ENCODE assay signal across 8 cellular contexts in genomic region chr10:95308389-95309302, GRCh38. TPM values are rescaled to one million over a fixed set of nuclear protein-coding genes. Genes with fewer than 3 reads are reported as not detected.
A peak's percentile ranks its signal among the peaks of the same experiment; 100 is the strongest.
DNase-seq lines count a peak whose midpoint lies in the region; TF ChIP-seq lines count a peak whose summit lies in the region.

No MANE protein-coding gene starts in this region.

- DNase-seq in RPMI8226 = peak; percentile 44
- peak; percentile 99 for DNase-seq in fibroblast of villous mesenchyme (ENCODE audit: low read depth)
- DNase-seq in pulmonary artery endothelial cell (ENCODE audit: low read depth, low spot score) = peak; percentile 67
- DNase-seq in activated gamma-delta T cell treated with Interleukin-2 at 50 U/mL for 16 hours = no peak
- no peak for DNase-seq in effector memory CD4-positive, alpha-beta T cell
- no peak for DNase-seq in NCI-H1105 (lab: John Stamatoyannopoulos, UW)
- DNase-seq in NCI-H128 (lab: John Stamatoyannopoulos, UW; ENCODE audit: unreplicated experiment) = no peak

- H3K4me1 ChIP-seq in HEK293 (ENCODE audit: control insufficient read depth, insufficient read depth, low read length) = peaks cover 25% of the 10 kb centered on the region
- H3K4me1 ChIP-seq in effector memory CD4-positive, alpha-beta T cell (ENCODE audit: control insufficient read depth, insufficient read depth, low read length, poor library complexity, severe bottlenecking) = no peaks in the 10 kb centered on the region

- no peak for TF ChIP-seq CTCF in HEK293 (tag by site-specific recombination; IDR thresholded peaks at IDR 0.05)
- no peak for TF ChIP-seq CTCF in fibroblast of villous mesenchyme (IDR thresholded peaks at IDR 0.05; ENCODE audit: insufficient read depth, low read depth, low read length)

- H3K36me3 ChIP-seq in HEK293 (ENCODE audit: control insufficient read depth in 2 of 2, insufficient read depth in 1 of 2, low read length in 2 of 2) = no peaks in the 10 kb centered on the region
- no peaks in the 10 kb centered on the region for H3K36me3 ChIP-seq in effector memory CD4-positive, alpha-beta T cell (ENCODE audit: control insufficient read depth, insufficient read depth, low read length)

- POLR2A ChIA-PET in HEK293 (lab: Yijun Ruan, JAX) = interaction anchor here (0.6 to 0.9 kb wide), 3 partner anchors 53 to 895 kb away, joined by 3 read pairs; no protein-coding TSS in a partner anchor

- no peaks in the 10 kb centered on the region for H3K27me3 ChIP-seq in effector memory CD4-positive, alpha-beta T cell (replicated peaks; ENCODE audit: control insufficient read depth, insufficient read depth, low read length, poor library complexity, severe bottlenecking)

- H3K27ac ChIP-seq in HEK293 (ENCODE audit: extremely low read depth, low read depth, low read length) = peak overlapping the region; percentile 42
- H3K27ac ChIP-seq in effector memory CD4-positive, alpha-beta T cell (ENCODE audit: insufficient read depth, low read length, poor library complexity, severe bottlenecking) = no peak overlapping the region

- no peaks in the 10 kb centered on the region for H3K9me3 ChIP-seq in HEK293 (ENCODE audit: control insufficient read depth, insufficient read depth, low read depth, low read length)
- H3K9me3 ChIP-seq in effector memory CD4-positive, alpha-beta T cell (ENCODE audit: control insufficient read depth, low read length) = no peaks in the 10 kb centered on the region

- CTCF ChIA-PET in HEK293 (lab: Yijun Ruan, JAX) = interaction anchor here (0.6 to 3.1 kb wide), 8 partner anchors 14 to 175 kb away, joined by 3 to 13 read pairs (median 4); no protein-coding TSS in a partner anchor

- H3K4me3 ChIP-seq in HEK293 (ENCODE audit: low read depth, low read length) (no peak overlapping the region), fibroblast of villous mesenchyme (ENCODE audit: low read depth, low read length) (no peak overlapping the region)
- no peak overlapping the region for H3K4me3 ChIP-seq in effector memory CD4-positive, alpha-beta T cell (ENCODE audit: insufficient read depth, low read depth, low read length, poor library complexity, severe bottlenecking)

TF ChIP-seq in HEK293, 187 proteins besides CTCF, POLR2A, EP300 and RAD21 (continues in another document):
- TF ChIP-seq KLF1 (tag by site-specific recombination; IDR thresholded peaks at IDR 0.05) (peak; percentile 66), YY1 (tag by site-specific recombination; IDR thresholded peaks at IDR 0.05) (no peak), ZNF580 (tag by site-specific recombination; IDR thresholded peaks at IDR 0.05) (no peak; the same call in 1 of the 2 replicates), ZBTB6 (tag by site-specific recombination; IDR thresholded peaks at IDR 0.05) (no peak), GFI1B (tag by site-specific recombination; IDR thresholded peaks at IDR 0.05) (peak; percentile 48; the same call in 1 of the 2 replicates), ZNF658 (tag by site-specific recombination; IDR thresholded peaks at IDR 0.05) (no peak), ZNF791 (tag by site-specific recombination; IDR thresholded peaks at IDR 0.05) (no peak), ZSCAN30 (tag by site-specific recombination; IDR thresholded peaks at IDR 0.05) (peak; percentile 45; the same call in 1 of the 2 replicates), ZNF664 (tag by site-specific recombination; IDR thresholded peaks at IDR 0.05) (no peak), ZNF302 (tag by site-specific recombination; IDR thresholded peaks at IDR 0.05; ENCODE audit: low read depth) (no peak), ZNF76 (tag by site-specific recombination; IDR thresholded peaks at IDR 0.05; ENCODE audit: borderline replicate concordance, low read depth) (no peak), ZNF19 (tag by site-specific recombination; IDR thresholded peaks at IDR 0.05; ENCODE audit: low read depth) (no peak), FEZF1 (tag by site-specific recombination; IDR thresholded peaks at IDR 0.05) (peak; percentile 90), ZNF184 (tag by site-specific recombination; IDR thresholded peaks at IDR 0.05) (peak; percentile 70), ZNF354C (tag by site-specific recombination; IDR thresholded peaks at IDR 0.05; ENCODE audit: borderline replicate concordance, low read depth) (no peak), ZNF777 (tag by site-specific recombination; IDR thresholded peaks at IDR 0.05; ENCODE audit: borderline replicate concordance) (no peak), RBAK (tag by site-specific recombination; IDR thresholded peaks at IDR 0.05) (no peak), ZNF747 (tag by site-specific recombination; IDR thresholded peaks at IDR 0.05) (no peak), ZNF670 (tag by site-specific recombination; IDR thresholded peaks at IDR 0.05; ENCODE audit: low read depth) (no peak), ZNF248 (tag by site-specific recombination; IDR thresholded peaks at IDR 0.05) (no peak), ZNF560 (tag by site-specific recombination; IDR thresholded peaks at IDR 0.05; ENCODE audit: borderline replicate concordance) (no peak), ZSCAN23 (tag by site-specific recombination; IDR thresholded peaks at IDR 0.05) (no peak), ZNF202 (tag by site-specific recombination; IDR thresholded peaks at IDR 0.05; ENCODE audit: borderline replicate concordance) (no peak), OSR2 (tag by site-specific recombination; IDR thresholded peaks at IDR 0.05) (peak; percentile 69), ZNF530 (tag by site-specific recombination; IDR thresholded peaks at IDR 0.05; ENCODE audit: low read depth) (no peak), ZNF544 (tag by site-specific recombination; IDR thresholded peaks at IDR 0.05) (no peak), ZNF600 (tag by site-specific recombination; IDR thresholded peaks at IDR 0.05) (peak; percentile 92)
- TF ChIP-seq, protein P1, sequence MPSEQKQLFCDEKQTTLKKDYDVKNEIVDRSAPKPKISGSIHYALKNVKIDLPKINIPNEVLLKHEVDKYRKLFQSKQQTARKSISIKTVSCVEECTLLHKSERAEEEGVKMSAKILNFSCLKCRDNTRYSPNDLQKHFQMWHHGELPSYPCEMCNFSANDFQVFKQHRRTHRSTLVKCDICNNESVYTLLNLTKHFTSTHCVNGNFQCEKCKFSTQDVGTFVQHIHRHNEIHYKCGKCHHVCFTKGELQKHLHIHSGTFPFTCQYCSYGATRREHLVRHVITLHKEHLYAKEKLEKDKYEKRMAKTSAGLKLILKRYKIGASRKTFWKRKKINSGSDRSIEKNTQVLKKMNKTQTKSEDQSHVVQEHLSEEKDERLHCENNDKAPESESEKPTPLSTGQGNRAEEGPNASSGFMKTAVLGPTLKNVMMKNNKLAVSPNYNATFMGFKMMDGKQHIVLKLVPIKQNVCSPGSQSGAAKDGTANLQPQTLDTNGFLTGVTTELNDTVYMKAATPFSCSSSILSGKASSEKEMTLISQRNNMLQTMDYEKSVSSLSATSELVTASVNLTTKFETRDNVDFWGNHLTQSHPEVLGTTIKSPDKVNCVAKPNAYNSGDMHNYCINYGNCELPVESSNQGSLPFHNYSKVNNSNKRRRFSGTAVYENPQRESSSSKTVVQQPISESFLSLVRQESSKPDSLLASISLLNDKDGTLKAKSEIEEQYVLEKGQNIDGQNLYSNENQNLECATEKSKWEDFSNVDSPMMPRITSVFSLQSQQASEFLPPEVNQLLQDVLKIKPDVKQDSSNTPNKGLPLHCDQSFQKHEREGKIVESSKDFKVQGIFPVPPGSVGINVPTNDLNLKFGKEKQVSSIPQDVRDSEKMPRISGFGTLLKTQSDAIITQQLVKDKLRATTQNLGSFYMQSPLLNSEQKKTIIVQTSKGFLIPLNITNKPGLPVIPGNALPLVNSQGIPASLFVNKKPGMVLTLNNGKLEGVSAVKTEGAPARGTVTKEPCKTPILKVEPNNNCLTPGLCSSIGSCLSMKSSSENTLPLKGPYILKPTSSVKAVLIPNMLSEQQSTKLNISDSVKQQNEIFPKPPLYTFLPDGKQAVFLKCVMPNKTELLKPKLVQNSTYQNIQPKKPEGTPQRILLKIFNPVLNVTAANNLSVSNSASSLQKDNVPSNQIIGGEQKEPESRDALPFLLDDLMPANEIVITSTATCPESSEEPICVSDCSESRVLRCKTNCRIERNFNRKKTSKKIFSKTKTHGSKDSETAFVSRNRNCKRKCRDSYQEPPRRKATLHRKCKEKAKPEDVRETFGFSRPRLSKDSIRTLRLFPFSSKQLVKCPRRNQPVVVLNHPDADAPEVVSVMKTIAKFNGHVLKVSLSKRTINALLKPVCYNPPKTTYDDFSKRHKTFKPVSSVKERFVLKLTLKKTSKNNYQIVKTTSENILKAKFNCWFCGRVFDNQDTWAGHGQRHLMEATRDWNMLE (tag by site-specific recombination; conservative IDR thresholded peaks at IDR 0.05; ENCODE audit: low read depth) = peak; percentile 34; the same call in 1 of the 2 replicates

RNA-seq across cellular contexts. Expression of gene PDLIM1, which starts 17.8 kb away (rescaled TPM):
- 65.7 and 75.6 TPM in 2 replicates for total RNA-seq in fibroblast of villous mesenchyme
- 46.5 and 58.0 TPM in 2 replicates for total RNA-seq in pulmonary artery endothelial cell

Comparison
In these comparisons a context has a peak if more than half of its experiments do, and no peak if none do; other contexts are left out.
1. DNase-seq: peak in RPMI8226 (single experiment), fibroblast of villous mesenchyme (single experiment) and pulmonary artery endothelial cell (single experiment); none in activated gamma-delta T cell treated with Interleukin-2 at 50 U/mL for 16 hours (single experiment), effector memory CD4-positive, alpha-beta T cell (0 of 3), NCI-H1105 (single experiment) and NCI-H128 (single experiment).